8 cellular contexts compared by ENCODE assay signal in genomic region chr6:155495011-155495768, GRCh38. TPM values are rescaled to one million over a fixed set of nuclear protein-coding genes. Genes with fewer than 3 reads are reported as not detected.
DNase-seq lines count a peak whose midpoint lies in the region; ATAC-seq and TF ChIP-seq lines count a peak whose summit lies in the region.

No MANE protein-coding gene starts in this region.

- H3K27ac ChIP-seq in foreskin keratinocyte, result no peak overlapping the region

- ATAC-seq in foreskin keratinocyte (no peak), HG03439 (IDR thresholded peaks at IDR 0.05; ENCODE audit: unreplicated experiment) (no peak), GM21717 (IDR thresholded peaks at IDR 0.05; ENCODE audit: unreplicated experiment) (no peak)

- DNase-seq in GOT3 (lab: John Stamatoyannopoulos, UW), result peak; percentile 6
- no peak for DNase-seq in foreskin keratinocyte
- DNase-seq in retina, result peak; percentile 57
- no peak for DNase-seq in T-helper 2 cell
- DNase-seq in GM20000 (ENCODE audit: low spot score), result no peak

- H3K27me3 ChIP-seq in foreskin keratinocyte, result no peaks in the 10 kb centered on the region

- TF ChIP-seq CTCF in foreskin keratinocyte (conservative IDR thresholded peaks at IDR 0.05) (peak; percentile 27), GM20000 (IDR thresholded peaks at IDR 0.05; ENCODE audit: extremely low read depth, missing control alignments) (no peak)

- peaks cover 13% of the 10 kb centered on the region for H3K4me1 ChIP-seq in foreskin keratinocyte

TF ChIP-seq in PFSK-1, 5 proteins besides CTCF, POLR2A, EP300 and RAD21:
- TF ChIP-seq TAF1 (IDR thresholded peaks at IDR 0.05; ENCODE audit: borderline replicate concordance, insufficient read depth, low read length), result 0 out of 2 replicates have a peak, but pooled peaks have one; percentile 14
- TF ChIP-seq REST (IDR thresholded peaks at IDR 0.05; ENCODE audit: insufficient read depth in 1 of 2, low read depth in 2 of 2, low read length in 2 of 2), result no peak
- TF ChIP-seq SIN3A (IDR thresholded peaks at IDR 0.05; ENCODE audit: borderline replicate concordance, insufficient read depth, low read length), result no peak

RNA-seq across cellular contexts. Expression of gene NOX3, which starts 39.6 kb away (rescaled TPM):
- polyA plus RNA-seq in PFSK-1 (2012; ENCODE audit: insufficient read length, low read depth), result 0.63 TPM
- total RNA-seq in foreskin keratinocyte, result not detected in 2 replicates
- polyA plus RNA-seq in foreskin keratinocyte, result not detected in 2 replicates

Comparison
In these comparisons a context has a peak if more than half of its experiments do, and no peak if none do; other contexts are left out.
1. DNase-seq: peak in GOT3 (single experiment) and retina (single experiment); none in foreskin keratinocyte (0 of 2), T-helper 2 cell (0 of 5) and GM20000 (single experiment).